8 cellular contexts compared by ENCODE assay signal in the genomic region with DNA sequence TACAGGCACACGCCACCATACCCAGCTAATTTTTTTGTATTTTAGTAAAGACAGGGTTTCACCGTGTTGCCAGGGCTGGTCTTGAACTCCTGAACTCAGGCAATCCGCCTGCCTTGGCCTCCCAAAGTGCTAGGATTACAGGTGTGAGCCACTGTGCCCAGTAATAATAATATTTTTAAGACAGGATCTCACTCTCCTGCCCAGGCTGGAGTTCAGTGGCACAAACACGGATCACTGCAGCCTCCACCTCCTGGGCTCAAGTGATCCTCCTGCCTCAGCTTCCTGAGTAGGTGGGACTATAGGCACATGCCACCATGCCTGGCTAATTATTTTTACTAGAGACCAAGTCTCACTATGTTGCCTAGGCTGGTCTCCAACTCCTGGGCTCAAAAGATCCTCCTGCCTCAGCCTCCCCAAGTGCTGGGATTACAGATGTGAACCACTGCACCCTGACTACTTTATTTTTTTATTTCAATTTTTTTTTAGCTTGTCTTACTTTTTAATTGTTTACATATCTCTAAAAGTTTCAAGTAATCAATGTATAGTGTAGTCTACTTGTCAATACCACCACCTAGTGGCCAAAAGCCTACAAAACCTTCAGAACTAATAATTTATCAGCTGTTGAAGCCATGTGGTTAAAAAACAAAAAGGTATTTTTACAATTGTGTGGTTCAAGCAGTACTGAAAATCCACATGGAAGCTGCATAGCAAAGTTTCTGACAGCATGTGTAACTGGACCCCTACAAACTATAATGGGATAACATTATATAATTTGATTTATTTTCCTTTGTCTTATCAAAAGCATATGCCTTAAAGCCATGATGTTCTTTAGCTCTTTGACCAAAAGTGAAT. TPM values are rescaled to one million over a fixed set of nuclear protein-coding genes. Genes with fewer than 3 reads are reported as not detected.
DNase-seq lines count a peak whose midpoint lies in the region; ATAC-seq, FAIRE-seq and TF ChIP-seq lines count a peak whose summit lies in the region.

No MANE protein-coding gene starts in this region.

- BruUV-seq in GM12878 (replicated peaks; lab: Mats Ljungman, UMichigan), result no TSS peak

- DNase-seq in HT-29 (ENCODE audit: low spot score), result peak; percentile 89
- DNase-seq in GM12878 (ENCODE audit: low read depth, low spot score), result peak; percentile 40
- peak; percentile 89 for DNase-seq in inferior parietal cortex (ENCODE audit: extremely low spot score)
- DNase-seq in stimulated activated naive CD8-positive, alpha-beta T cell treated with anti-CD3 and anti-CD28 coated beads, Interleukin-15, Interleukin-2, amounts not matched to agents 100 U/mL and 50 U/mL, for 24 hours, result peak; percentile 27

- peak; percentile 89 for TF ChIP-seq RAD21 in GM12878 (IDR thresholded peaks at IDR 0.05; ENCODE audit: insufficient read depth, low read depth, low read length)

- no peaks in the 10 kb centered on the region for H3K9me3 ChIP-seq in DOHH2 (ENCODE audit: control insufficient read depth, insufficient read depth, low read length)
- H3K9me3 ChIP-seq in OCI-LY3 (ENCODE audit: insufficient read depth, low read length), result no peaks in the 10 kb centered on the region
- H3K9me3 ChIP-seq in GM12878 (replicated peaks; ENCODE audit: control insufficient read depth, insufficient read depth, low read length), result no peaks in the 10 kb centered on the region

- H3K27ac ChIP-seq in 22Rv1 (no peak overlapping the region), DOHH2 (ENCODE audit: low read depth, low read length) (no peak overlapping the region), OCI-LY3 (ENCODE audit: low read length) (no peak overlapping the region), GM12878 (ENCODE audit: control insufficient read depth, insufficient read depth) (no peak overlapping the region)

- TF ChIP-seq EP300 in GM12878 (IDR thresholded peaks at IDR 0.05; ENCODE audit: borderline replicate concordance in 1 of 2, control insufficient read depth in 1 of 2, low read depth in 2 of 2, low read length in 2 of 2), result no peak

- WGBS in GM12878 (ENCODE audit: insufficient coverage, insufficient replicate concordance, low lambda C conversion rate, missing lambda C conversion rate), result 69% methylated on average over 4 of the region's 4 CpGs

- H3K36me3 ChIP-seq in DOHH2 (ENCODE audit: control insufficient read depth, low read length), result peaks cover 80% of the 10 kb centered on the region
- peaks cover 35% of the 10 kb centered on the region for H3K36me3 ChIP-seq in OCI-LY3 (replicated peaks; ENCODE audit: low read depth, low read length)
- peaks cover 2 to 11% of the 10 kb centered on the region in 2 experiments; a peak in 3 of 4 replicates for H3K36me3 ChIP-seq in GM12878 (ENCODE audit: control insufficient read depth in 2 of 2, insufficient read depth in 2 of 2, low read length in 1 of 2)

- intact Hi-C loops in GM12878 (cut with micrococcal nuclease; ENCODE audit: unreplicated experiment), result loop anchor here (1.0 to 10.0 kb wide), 5 partner anchors 99 to 487 kb away; a partner anchor contains a TSS

- H3K4me2 ChIP-seq in DOHH2 (ENCODE audit: low read length), result no peak overlapping the region
- H3K4me2 ChIP-seq in OCI-LY3 (ENCODE audit: low read length), result no peak overlapping the region
- H3K4me2 ChIP-seq in GM12878 (ENCODE audit: control insufficient read depth, insufficient read depth), result no peak overlapping the region

- in situ Hi-C loops in GM12878 (cut with MboI), result loop anchor here (5.0 kb wide), 2 partner anchors 147 to 342 kb away; a partner anchor contains a TSS

- no peaks in the 10 kb centered on the region for H4K20me1 ChIP-seq in DOHH2 (ENCODE audit: control insufficient read depth, insufficient read depth, low read depth, low read length)
- H4K20me1 ChIP-seq in OCI-LY3 (ENCODE audit: insufficient read depth, low read length), result no peaks in the 10 kb centered on the region
- no peaks in the 10 kb centered on the region for H4K20me1 ChIP-seq in GM12878 (ENCODE audit: control insufficient read depth, insufficient read depth)

- H3K79me2 ChIP-seq in DOHH2 (ENCODE audit: control insufficient read depth, low read length) (peaks cover 64% of the 10 kb centered on the region), OCI-LY3 (ENCODE audit: low read length) (peaks cover 52% of the 10 kb centered on the region), GM12878 (ENCODE audit: control insufficient read depth, insufficient read depth, low read length) (peaks cover 27% of the 10 kb centered on the region)

- TF ChIP-seq POLR2A in GM12878 (IDR thresholded peaks at IDR 0.05; ENCODE audit: low read depth, low read length), result no peak

- CTCF ChIA-PET in GM12878 (lab: Yijun Ruan, JAX), result interaction anchor here (0.7 to 6.8 kb wide), 78 partner anchors 10 to 945 kb away, joined by 3 to 280 read pairs (median 5); a partner anchor contains a TSS

- no peaks in the 10 kb centered on the region for H3K9me2 ChIP-seq in DOHH2 (replicated peaks; ENCODE audit: control insufficient read depth, low read length)

- SMC1A ChIA-PET in GM12878 (lab: Charles Lee; ENCODE audit: uncharacterized antibody, unreplicated experiment), result interaction anchor here (0.6 to 6.1 kb wide), 40 partner anchors 10 to 569 kb away, joined by 3 to 108 read pairs (median 4); a partner anchor contains a TSS

- peak; percentile 61 for FAIRE-seq in GM12878 (lab: Jason Lieb, UNC)

- RAD21 ChIA-PET in GM12878 (lab: Charles Lee; ENCODE audit: unreplicated experiment), result interaction anchor here (0.6 to 6.1 kb wide), 34 partner anchors 10 to 569 kb away, joined by 3 to 137 read pairs (median 5); a partner anchor contains a TSS

- H3K4me1 ChIP-seq in DOHH2 (ENCODE audit: control insufficient read depth, low read length) (peaks cover 54% of the 10 kb centered on the region), OCI-LY3 (ENCODE audit: low read length) (peaks cover 22% of the 10 kb centered on the region), GM12878 (ENCODE audit: control insufficient read depth, insufficient read depth, low read length) (peaks cover 38% of the 10 kb centered on the region)

- H3K27me3 ChIP-seq in DOHH2 (ENCODE audit: control insufficient read depth, low read length) (no peaks in the 10 kb centered on the region), OCI-LY3 (ENCODE audit: low read depth, low read length) (no peaks in the 10 kb centered on the region), GM12878 (replicated peaks in 1 of 2; ENCODE audit: control insufficient read depth in 2 of 2, insufficient read depth in 2 of 2, low read length in 1 of 2) (no peaks in the 10 kb centered on the region)

- H3K9ac ChIP-seq in OCI-LY3 (ENCODE audit: low read length) (no peak overlapping the region), GM12878 (ENCODE audit: control insufficient read depth, insufficient read depth, low read length) (no peak overlapping the region)

- POLR2A ChIA-PET in GM12878 (lab: Charles Lee), result interaction anchor here (0.5 to 2.6 kb wide), 7 partner anchors 32 to 837 kb away, joined by 3 to 15 read pairs (median 3); no protein-coding TSS in a partner anchor

- peak; percentile 83 for TF ChIP-seq CTCF in 22Rv1 (IDR thresholded peaks at IDR 0.05)
- peak; percentile 61 for TF ChIP-seq CTCF in DOHH2 (IDR thresholded peaks at IDR 0.05; ENCODE audit: low read depth, low read length, poor library complexity, severe bottlenecking)
- TF ChIP-seq CTCF in OCI-LY3 (IDR thresholded peaks at IDR 0.05; ENCODE audit: low read depth, low read length), result peak; percentile 82
- TF ChIP-seq CTCF in GM12878 (IDR thresholded peaks at IDR 0.05 in 2 of 3, conservative IDR thresholded peaks at IDR 0.05 in 1 of 3; ENCODE audit: control insufficient read depth in 2 of 3, extremely low read depth in 1 of 3, insufficient read depth in 1 of 3, low read depth in 3 of 3, low read length in 3 of 3), result peak; percentile 49 to 67 (median 54)

- H3K4me3 ChIP-seq in DOHH2 (ENCODE audit: low read length), result no peak overlapping the region
- no peak overlapping the region for H3K4me3 ChIP-seq in OCI-LY3 (ENCODE audit: low read length)
- no peak overlapping the region for H3K4me3 ChIP-seq in GM12878

- ATAC-seq in GM12878 (peak; percentile 67), GM21367 (IDR thresholded peaks at IDR 0.05; ENCODE audit: unreplicated experiment) (no peak)
- ATAC-seq in stimulated activated naive CD8-positive, alpha-beta T cell treated with anti-CD3 and anti-CD28 coated beads, Interleukin-15, Interleukin-2, amounts not matched to agents 100 U/mL and 50 U/mL, for 24 hours, result peak; percentile 46

- H3F3A ChIP-seq in DOHH2 (ENCODE audit: control insufficient read depth, insufficient read depth), result peaks cover 9% of the 10 kb centered on the region

- H2AFZ ChIP-seq in OCI-LY3 (ENCODE audit: low read depth, low read length), result no peak overlapping the region
- no peak overlapping the region for H2AFZ ChIP-seq in GM12878 (ENCODE audit: control insufficient read depth, low read depth, low read length)

TF ChIP-seq in GM12878, 131 proteins besides CTCF, POLR2A, EP300 and RAD21 (continues in another document):
- TF ChIP-seq, protein P1, sequence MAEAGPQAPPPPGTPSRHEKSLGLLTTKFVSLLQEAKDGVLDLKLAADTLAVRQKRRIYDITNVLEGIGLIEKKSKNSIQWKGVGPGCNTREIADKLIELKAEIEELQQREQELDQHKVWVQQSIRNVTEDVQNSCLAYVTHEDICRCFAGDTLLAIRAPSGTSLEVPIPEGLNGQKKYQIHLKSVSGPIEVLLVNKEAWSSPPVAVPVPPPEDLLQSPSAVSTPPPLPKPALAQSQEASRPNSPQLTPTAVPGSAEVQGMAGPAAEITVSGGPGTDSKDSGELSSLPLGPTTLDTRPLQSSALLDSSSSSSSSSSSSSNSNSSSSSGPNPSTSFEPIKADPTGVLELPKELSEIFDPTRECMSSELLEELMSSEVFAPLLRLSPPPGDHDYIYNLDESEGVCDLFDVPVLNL (IDR thresholded peaks at IDR 0.05; ENCODE audit: low read depth, low read length), result no peak
- TF ChIP-seq TBL1XR1 (IDR thresholded peaks at IDR 0.05; ENCODE audit: low read depth, low read length) (no peak), GABPA (IDR thresholded peaks at IDR 0.05; ENCODE audit: low read depth) (no peak)

RNA-seq across cellular contexts. Expression of a gene that starts 10.4 kb away (rescaled TPM):
- total RNA-seq in HT-29 (2014; rRNA removed; shearing (Covaris generic)), result 14.0 and 20.8 TPM in 2 replicates
- total RNA-seq in GM12878 (2013; cell fraction: nucleolus; rRNA removed), result 79.0 and 88.5 TPM in 2 replicates
- total RNA-seq in GM12878 (2014; rRNA removed) (26.3 and 34.3 TPM in 2 replicates), GM12878 (2014; rRNA removed; fragmentation: Illumina TruSeq; extraction: Trizol) (34.0 and 34.7 TPM in 2 replicates), GM12878 (2021) (23.0 and 23.3 TPM in 2 replicates)
- polyA plus RNA-seq in GM12878 (2011; ENCODE audit: low read depth), result 8.9 TPM
- polyA plus RNA-seq in GM12878 (2011; rRNA removed) (38.6 and 58.8 TPM in 2 replicates), GM12878 (2014; fragmentation: Illumina TruSeq; extraction: Trizol) (29.6 and 30.3 TPM in 2 replicates), GM12878 (2014; fragmentation: Nextera tagmentation; extraction: Ambion mirVana) (10 to 100 TPM; 41.3 to 42.0 TPM), GM12878 (2014; rRNA removed) (18.9 and 22.2 TPM in 2 replicates), GM12878 (2016; fragmentation: Nextera tagmentation; extraction: Ambion mirVana) (10 to 100 TPM; 41.9 to 45.3 TPM)
- 11.6 and 12.9 TPM in 2 replicates for polyA plus RNA-seq in GM12878 (2011; cell fraction: cytosol; rRNA removed)
- polyA plus RNA-seq in GM12878 (2011; cell fraction: nucleus; rRNA removed), result 18.0 and 20.2 TPM in 2 replicates
- polyA plus RNA-seq in GM12878 (2012), result 20.1 and 22.9 TPM in 2 replicates
- polyA minus RNA-seq in GM12878 (2011; rRNA and poly(A)+ RNA removed), result 16.3 and 20.9 TPM in 2 replicates
- 8.7 and 9.5 TPM in 2 replicates for polyA minus RNA-seq in GM12878 (2011; cell fraction: cytosol; rRNA and poly(A)+ RNA removed)
- polyA minus RNA-seq in GM12878 (2011; cell fraction: nucleus; rRNA and poly(A)+ RNA removed), result 25.4 and 36.5 TPM in 2 replicates

Comparison
In these comparisons a context has a peak if more than half of its experiments do, and no peak if none do; other contexts are left out.
1. DNase-seq: peak in every context shown above with its lines; median percentile 89 in HT-29; 89 in inferior parietal cortex; 40 in GM12878; 27 in stimulated activated naive CD8-positive, alpha-beta T cell treated with anti-CD3 and anti-CD28 coated beads, Interleukin-15, Interleukin-2, amounts not matched to agents 100 U/mL and 50 U/mL, for 24 hours.